In the genomic region with DNA sequence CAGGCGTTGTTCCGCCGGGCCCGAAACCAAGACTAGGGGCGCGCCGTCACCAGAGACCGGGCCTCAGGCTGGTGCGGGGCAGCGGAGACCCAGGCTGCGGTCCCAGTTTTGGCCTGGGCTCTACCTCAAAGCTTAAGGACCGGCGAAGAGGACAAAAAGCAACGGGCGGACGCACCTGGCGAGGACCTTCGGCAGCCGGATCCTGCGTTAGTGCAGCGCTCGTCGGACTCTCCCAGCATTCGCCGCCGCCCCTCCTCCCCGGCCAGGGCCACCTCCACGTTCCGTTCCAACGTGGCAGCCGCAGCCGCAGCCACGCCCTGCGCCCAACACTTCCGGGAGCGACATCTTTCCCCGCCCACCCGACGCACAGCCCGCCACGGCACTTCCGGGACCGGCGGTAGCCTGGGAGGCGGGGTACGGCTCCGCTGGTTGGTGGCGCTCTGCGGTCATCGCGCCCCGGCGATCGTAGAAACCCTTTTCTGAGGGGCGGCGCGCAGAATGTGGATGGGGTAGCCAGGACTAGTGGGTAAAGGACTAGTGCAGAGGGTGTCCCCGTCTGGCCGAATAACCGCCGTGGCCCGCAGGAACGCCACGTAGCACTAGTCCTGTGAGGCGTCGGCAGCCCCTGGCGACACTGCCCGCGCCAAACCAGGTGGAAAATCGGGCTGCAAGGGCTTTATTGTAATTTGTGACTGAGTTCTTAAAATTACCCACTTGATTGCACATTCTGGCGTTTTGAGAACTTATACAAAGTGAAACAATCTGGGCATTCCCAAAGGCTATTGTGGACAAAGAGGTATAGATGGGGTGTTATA, we compare ENCODE assay signal across 1 cellular context.
TF ChIP-seq lines count a peak whose summit lies in the region.

A gene with protein sequence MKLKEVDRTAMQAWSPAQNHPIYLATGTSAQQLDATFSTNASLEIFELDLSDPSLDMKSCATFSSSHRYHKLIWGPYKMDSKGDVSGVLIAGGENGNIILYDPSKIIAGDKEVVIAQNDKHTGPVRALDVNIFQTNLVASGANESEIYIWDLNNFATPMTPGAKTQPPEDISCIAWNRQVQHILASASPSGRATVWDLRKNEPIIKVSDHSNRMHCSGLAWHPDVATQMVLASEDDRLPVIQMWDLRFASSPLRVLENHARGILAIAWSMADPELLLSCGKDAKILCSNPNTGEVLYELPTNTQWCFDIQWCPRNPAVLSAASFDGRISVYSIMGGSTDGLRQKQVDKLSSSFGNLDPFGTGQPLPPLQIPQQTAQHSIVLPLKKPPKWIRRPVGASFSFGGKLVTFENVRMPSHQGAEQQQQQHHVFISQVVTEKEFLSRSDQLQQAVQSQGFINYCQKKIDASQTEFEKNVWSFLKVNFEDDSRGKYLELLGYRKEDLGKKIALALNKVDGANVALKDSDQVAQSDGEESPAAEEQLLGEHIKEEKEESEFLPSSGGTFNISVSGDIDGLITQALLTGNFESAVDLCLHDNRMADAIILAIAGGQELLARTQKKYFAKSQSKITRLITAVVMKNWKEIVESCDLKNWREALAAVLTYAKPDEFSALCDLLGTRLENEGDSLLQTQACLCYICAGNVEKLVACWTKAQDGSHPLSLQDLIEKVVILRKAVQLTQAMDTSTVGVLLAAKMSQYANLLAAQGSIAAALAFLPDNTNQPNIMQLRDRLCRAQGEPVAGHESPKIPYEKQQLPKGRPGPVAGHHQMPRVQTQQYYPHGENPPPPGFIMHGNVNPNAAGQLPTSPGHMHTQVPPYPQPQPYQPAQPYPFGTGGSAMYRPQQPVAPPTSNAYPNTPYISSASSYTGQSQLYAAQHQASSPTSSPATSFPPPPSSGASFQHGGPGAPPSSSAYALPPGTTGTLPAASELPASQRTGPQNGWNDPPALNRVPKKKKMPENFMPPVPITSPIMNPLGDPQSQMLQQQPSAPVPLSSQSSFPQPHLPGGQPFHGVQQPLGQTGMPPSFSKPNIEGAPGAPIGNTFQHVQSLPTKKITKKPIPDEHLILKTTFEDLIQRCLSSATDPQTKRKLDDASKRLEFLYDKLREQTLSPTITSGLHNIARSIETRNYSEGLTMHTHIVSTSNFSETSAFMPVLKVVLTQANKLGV (minus strand): TSS at position 241 of the 815 bp plus-strand sequence. CDS start 9,217 bp downstream, outside the sequence.

TF ChIP-seq in H1, 55 proteins besides CTCF, POLR2A, EP300 and RAD21 (continued from another document):
- TF ChIP-seq MAX (IDR thresholded peaks at IDR 0.05) (peak; percentile 94), FOSL1 (IDR thresholded peaks at IDR 0.05; ENCODE audit: insufficient read depth, low read depth, low read length) (no peak), POLR2AphosphoS5 (IDR thresholded peaks at IDR 0.05; ENCODE audit: low read depth, low read length) (peak; percentile 88), BACH1 (IDR thresholded peaks at IDR 0.05; ENCODE audit: low read length) (no peak), CHD1 (IDR thresholded peaks at IDR 0.05; ENCODE audit: low read depth, low read length) (no peak), USF2 (IDR thresholded peaks at IDR 0.05; ENCODE audit: low read length) (no peak), CTBP2 (IDR thresholded peaks at IDR 0.05; ENCODE audit: borderline replicate concordance, insufficient read depth, insufficient read length, low read length) (no peak), HDAC2 (IDR thresholded peaks at IDR 0.05; ENCODE audit: borderline replicate concordance in 1 of 2, low read depth in 2 of 2, low read length in 2 of 2) (no peak; a peak in 1 of 4 replicates), PHF8 (conservative IDR thresholded peaks at IDR 0.05; ENCODE audit: low read depth, low read length) (peak; percentile 92)
